8 cellular contexts compared by ENCODE assay signal in the genomic region with DNA sequence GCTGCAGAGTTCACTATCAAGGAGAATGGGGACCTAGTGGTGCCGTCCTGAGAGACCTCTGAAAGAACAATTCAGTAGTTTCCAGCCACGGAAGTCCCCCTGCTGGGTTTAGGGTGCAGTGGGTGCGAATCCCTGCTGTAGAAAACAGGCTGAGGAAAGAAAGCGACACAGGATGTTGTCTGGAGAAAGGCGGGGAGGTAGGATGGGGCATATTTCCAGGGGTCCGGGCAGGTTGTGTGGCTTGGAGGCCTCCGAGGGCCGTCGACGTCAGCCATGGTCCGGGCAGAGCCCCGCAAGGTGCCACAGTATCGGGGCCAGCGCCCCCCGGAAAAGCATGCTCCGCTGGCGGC. TPM values are rescaled to one million over a fixed set of nuclear protein-coding genes. Genes with fewer than 3 reads are reported as not detected.
DNase-seq lines count a peak whose midpoint lies in the region; ATAC-seq, FAIRE-seq and TF ChIP-seq lines count a peak whose summit lies in the region.

No MANE protein-coding gene starts in this region.

- no peak for FAIRE-seq in keratinocyte (lab: Jason Lieb, UNC)

- peak; percentile 43 for DNase-seq in AG08395 (ENCODE audit: low spot score)
- peak; percentile 61 for DNase-seq in T follicular helper cell (ENCODE audit: low read depth)
- no peak for DNase-seq in keratinocyte (ENCODE audit: low read depth, low spot score)
- peak; percentile 39 to 42 for DNase-seq in stimulated activated CD4-positive, alpha-beta T cell treated with anti-CD3 and anti-CD28 coated beads, Interleukin-2, amount 100 ng/mL, for 48 hours
- no peak for DNase-seq in COLO829 (ENCODE audit: low spot score)

- peaks cover 26% of the 10 kb centered on the region for H3K27me3 Mint-ChIP-seq in brain

- no peaks in the 10 kb centered on the region for H4K20me1 ChIP-seq in keratinocyte (ENCODE audit: control insufficient read depth, extremely low read depth, insufficient read depth, low read length)

- no peaks in the 10 kb centered on the region for H3K36me3 Mint-ChIP-seq in brain

- no peaks in the 10 kb centered on the region for H3K9me1 ChIP-seq in keratinocyte (ENCODE audit: control insufficient read depth, extremely low read depth, insufficient read depth, low read length)

- H2AFZ ChIP-seq in keratinocyte (ENCODE audit: control insufficient read depth, low read length): peak overlapping the region; percentile 13

- peaks cover 32% of the 10 kb centered on the region for H3K4me1 ChIP-seq in keratinocyte (ENCODE audit: control insufficient read depth, extremely low read depth, insufficient read depth, low read length)

- TF ChIP-seq CTCF in brain (conservative IDR thresholded peaks at IDR 0.05) (no peak), keratinocyte (optimal IDR thresholded peaks at IDR 0.05 in 1 of 3, IDR thresholded peaks at IDR 0.05 in 1 of 3, conservative IDR thresholded peaks at IDR 0.05 in 1 of 3; ENCODE audit: extremely low read depth in 1 of 3, insufficient read depth in 2 of 3, low read length in 3 of 3) (peak in 1 of 3 experiments; percentile 20)

- H3K9me3 ChIP-seq in keratinocyte (ENCODE audit: control insufficient read depth, low read depth, low read length): no peaks in the 10 kb centered on the region

- peak overlapping the region; percentile 87 to 95 (median 92) for H3K27ac Mint-ChIP-seq in brain

- H3K36me3 ChIP-seq in keratinocyte (ENCODE audit: control insufficient read depth in 2 of 2, extremely low read depth in 1 of 2, insufficient read depth in 2 of 2, low read length in 2 of 2): peaks cover 0 to 11% of the 10 kb centered on the region in 2 experiments

- H3K4me3 ChIP-seq in keratinocyte (ENCODE audit: control insufficient read depth in 2 of 3, extremely low read depth in 1 of 3, insufficient read depth in 2 of 3, low read depth in 1 of 3, low read length in 3 of 3): peak overlapping the region; percentile 72 to 89 (median 81)

- peaks cover 37% of the 10 kb centered on the region for H3K4me1 Mint-ChIP-seq in brain

- peak overlapping the region; percentile 90 to 97 (median 96) for H3K4me3 Mint-ChIP-seq in brain

- dilution Hi-C loops in keratinocyte (cut with MboI; ENCODE audit: extremely low pct_ligation_motif_present, low sequenced_read_pairs): no loop called here

- H3K27ac ChIP-seq in keratinocyte (ENCODE audit: control insufficient read depth, insufficient read depth, low read length): peak overlapping the region; percentile 98

- H3K4me2 ChIP-seq in keratinocyte (ENCODE audit: control insufficient read depth, extremely low read depth, insufficient read depth, low read depth, low read length): peak overlapping the region; percentile 98

- ATAC-seq in GM18868 (IDR thresholded peaks at IDR 0.05; ENCODE audit: unreplicated experiment) (peak; percentile 6), HG03103 (IDR thresholded peaks at IDR 0.05; ENCODE audit: low read depth, unreplicated experiment) (peak; percentile 3)

- H3K9me3 Mint-ChIP-seq in brain: peaks cover 0 to 3% (median 0%) of the 10 kb centered on the region in 5 experiments

- H3K9ac ChIP-seq in keratinocyte (ENCODE audit: control insufficient read depth, extremely low read depth, insufficient read depth, low read length): peak overlapping the region; percentile 99

- peaks cover 43% of the 10 kb centered on the region for H3K79me2 ChIP-seq in keratinocyte (ENCODE audit: control insufficient read depth, insufficient read depth, low read length)

- no peaks in the 10 kb centered on the region for H3K27me3 ChIP-seq in keratinocyte (ENCODE audit: control insufficient read depth, extremely low read depth, insufficient read depth, low read length)

RNA-seq across cellular contexts. Expression of a gene that starts 0.8 kb away (rescaled TPM):
- polyA plus RNA-seq in brain (ENCODE audit: insufficient read depth, low read depth, low replicate concordance) (16.0 TPM), keratinocyte (35.6 to 56.1 TPM (median 38.9 TPM) in 3 replicates)
- 16.4 TPM for polyA plus RNA-seq in keratinocyte (2011; ENCODE audit: low read depth)
- polyA plus RNA-seq in keratinocyte (2011; cell fraction: cytosol; rRNA removed): 16.5 and 35.8 TPM in 2 replicates
- 42.4 and 46.0 TPM in 2 replicates for polyA plus RNA-seq in keratinocyte (2011; cell fraction: nucleus; rRNA removed)
- polyA plus RNA-seq in keratinocyte (2012; ENCODE audit: low replicate concordance): 12.6 and 30.3 TPM in 2 replicates
- 62.2 to 125 TPM (median 111 TPM) in 3 replicates for polyA minus RNA-seq in keratinocyte
- 26.9 TPM for polyA minus RNA-seq in keratinocyte (2011; cell fraction: cytosol; rRNA and poly(A)+ RNA removed)
- polyA minus RNA-seq in keratinocyte (2011; cell fraction: nucleus; rRNA and poly(A)+ RNA removed): 33.4 and 71.0 TPM in 2 replicates

Comparison
In these comparisons a context has a peak if more than half of its experiments do, and no peak if none do; other contexts are left out.
1. DNase-seq: peak in AG08395 (single experiment), T follicular helper cell (single experiment) and stimulated activated CD4-positive, alpha-beta T cell treated with anti-CD3 and anti-CD28 coated beads, Interleukin-2, amount 100 ng/mL, for 48 hours (2 of 2); none in keratinocyte (single experiment) and COLO829 (single experiment).